ENCODE assay signal across 32 cellular contexts in genomic region chr14:30260772-30261607, GRCh38.
"Had no signal": no experiment of that assay in that cellular context is flagged by ENCODE, and none has a peak within 500 bp of the region (broad histone marks: within the 10 kb centered on the region; RNA-seq: fewer than 3 reads in every experiment).

No MANE protein-coding gene starts in this region.

- H3K4me2 ChIP-seq: SK-N-SH had no signal

- H3K27me3 Mint-ChIP-seq: activated CD4-positive, alpha-beta memory T cell treated with anti-CD3 and anti-CD28 coated beads, Interleukin-2, amount 10 ng/mL, durations not matched to agents 7 days and 5 days; activated CD8-positive, alpha-beta memory T cell treated with anti-CD3 and anti-CD28 coated beads, Interleukin-2, amount 10 ng/mL, durations not matched to agents 7 days and 5 days; activated naive CD4-positive, alpha-beta T cell treated with anti-CD3 and anti-CD28 coated beads, Interleukin-2, amount 10 ng/mL, durations not matched to agents 7 days and 5 days; activated naive CD8-positive, alpha-beta T cell treated with anti-CD3 and anti-CD28 coated beads, Interleukin-2, amount 50 U/mL, for 24 hours; central memory CD8-positive, alpha-beta T cell had no signal

- H3K27me3 ChIP-seq: cardiac muscle cell, SJSA1 had no signal

- H3K27ac ChIP-seq: cardiac muscle cell, SJSA1 had no signal

- H3K9ac ChIP-seq: SK-N-SH had no signal

- H3K4me3 ChIP-seq: cardiac muscle cell, SJSA1 had no signal

- H3K9me3 Mint-ChIP-seq: activated CD4-positive, alpha-beta memory T cell treated with anti-CD3 and anti-CD28 coated beads, Interleukin-2, amount 10 ng/mL, durations not matched to agents 7 days and 5 days; activated naive CD4-positive, alpha-beta T cell treated with anti-CD3 and anti-CD28 coated beads, Interleukin-2, amount 10 ng/mL, durations not matched to agents 7 days and 5 days; activated naive CD8-positive, alpha-beta T cell treated with anti-CD3 and anti-CD28 coated beads, Interleukin-2, amount 50 U/mL, for 24 hours; T-helper 1 cell treated with Interleukin-12 subunit alpha and Interleukin-12 subunit beta and Interleukin-4 antibody, amounts not matched to agents 30 μg/mL and 1 μg/mL, for 36 hours; T-helper 2 cell treated with Interferon-gamma antibody and Interleukin-4, amounts not matched to agents 5 μg/mL and 100 μg/mL, for 36 hours had no signal

- H3K4me1 Mint-ChIP-seq: activated CD4-positive, alpha-beta memory T cell treated with anti-CD3 and anti-CD28 coated beads, Interleukin-2, amount 10 ng/mL, durations not matched to agents 7 days and 5 days; activated CD8-positive, alpha-beta memory T cell treated with anti-CD3 and anti-CD28 coated beads, Interleukin-2, amount 10 ng/mL, durations not matched to agents 7 days and 5 days; activated naive CD4-positive, alpha-beta T cell treated with anti-CD3 and anti-CD28 coated beads, Interleukin-2, amount 10 ng/mL, durations not matched to agents 7 days and 5 days; activated naive CD8-positive, alpha-beta T cell treated with anti-CD3 and anti-CD28 coated beads, Interleukin-2, amount 50 U/mL, for 24 hours; central memory CD8-positive, alpha-beta T cell had no signal

- H3K9me3 ChIP-seq: SJSA1, SK-N-SH had no signal

- H3K36me3 ChIP-seq: cardiac muscle cell, SJSA1 had no signal

- ATAC-seq: activated CD8-positive, alpha-beta memory T cell treated with anti-CD3 and anti-CD28 coated beads, Interleukin-2, amount 10 ng/mL, durations not matched to agents 7 days and 5 days; activated naive CD8-positive, alpha-beta T cell treated with anti-CD3 and anti-CD28 coated beads, Interleukin-2, amount 50 U/mL, for 24 hours; Panc1 had no signal

- H3K36me3 Mint-ChIP-seq: activated CD8-positive, alpha-beta memory T cell treated with anti-CD3 and anti-CD28 coated beads, Interleukin-2, amount 10 ng/mL, durations not matched to agents 7 days and 5 days; activated naive CD4-positive, alpha-beta T cell treated with anti-CD3 and anti-CD28 coated beads, Interleukin-2, amount 10 ng/mL, durations not matched to agents 7 days and 5 days; activated naive CD8-positive, alpha-beta T cell had no signal

- H3K4me3 Mint-ChIP-seq: activated CD4-positive, alpha-beta memory T cell treated with anti-CD3 and anti-CD28 coated beads, Interleukin-2, amount 10 ng/mL, durations not matched to agents 7 days and 5 days; activated CD8-positive, alpha-beta memory T cell treated with anti-CD3 and anti-CD28 coated beads, Interleukin-2, amount 10 ng/mL, durations not matched to agents 7 days and 5 days; activated naive CD4-positive, alpha-beta T cell treated with anti-CD3 and anti-CD28 coated beads, Interleukin-2, amount 10 ng/mL, durations not matched to agents 7 days and 5 days; activated naive CD8-positive, alpha-beta T cell; activated naive CD8-positive, alpha-beta T cell treated with anti-CD3 and anti-CD28 coated beads, Interleukin-2, amount 50 U/mL, for 24 hours; central memory CD8-positive, alpha-beta T cell; T-helper 1 cell treated with Interleukin-12 subunit alpha and Interleukin-12 subunit beta and Interleukin-4 antibody, amounts not matched to agents 30 μg/mL and 1 μg/mL, for 36 hours; T-helper 2 cell treated with Interferon-gamma antibody and Interleukin-4, amounts not matched to agents 5 μg/mL and 100 μg/mL, for 36 hours had no signal

- DNase-seq: activated CD4-positive, alpha-beta memory T cell treated with anti-CD3 and anti-CD28 coated beads, Interleukin-2, amount 10 ng/mL, durations not matched to agents 7 days and 5 days; activated CD4-positive, alpha-beta T cell treated with anti-CD3 and anti-CD28 coated beads for 1 hour; activated CD4-positive, alpha-beta T cell treated with anti-CD3 and anti-CD28 coated beads for 48 hours; activated CD4-positive, CD25-positive, alpha-beta regulatory T cell; activated CD8-positive, alpha-beta memory T cell treated with anti-CD3 and anti-CD28 coated beads for 24 hours; activated CD8-positive, alpha-beta memory T cell treated with anti-CD3 and anti-CD28 coated beads, Interleukin-2, amount 10 ng/mL, durations not matched to agents 7 days and 5 days; activated CD8-positive, alpha-beta memory T cell treated with anti-CD3 and anti-CD28 coated beads, Interleukin-2, amount 50 U/mL, for 48 hours; activated effector memory CD4-positive, alpha-beta T cell treated with Interleukin-2 at 50 U/mL for 16 hours; activated naive CD4-positive, alpha-beta T cell treated with anti-CD3 and anti-CD28 coated beads, Interleukin-2, amount 10 ng/mL, durations not matched to agents 7 days and 5 days; activated naive CD8-positive, alpha-beta T cell treated with anti-CD3 and anti-CD28 coated beads, Interleukin-2, amount 50 U/mL, for 24 hours; activated T-cell treated with anti-CD3 and anti-CD28 coated beads, Interleukin-2, amount 50 U/mL, for 48 hours; amniotic stem cell; aorta; MM.1S; MV-4-11; NCI-H1092; NCI-H1436 treated with DMSO at 0.1 percent for 48 hours; NCI-H1694 treated with DMSO at 0.1 percent for 48 hours; NCI-H2029; NCI-H446; NCI-H510A treated with DMSO at 0.1 percent for 48 hours; NCI-H526 treated with DMSO at 0.1 percent for 48 hours; NCI-H774; SHP77; SK-N-SH had no signal

- H3K4me1 ChIP-seq: SJSA1 had no signal

- H3K27ac Mint-ChIP-seq: activated CD4-positive, alpha-beta memory T cell treated with anti-CD3 and anti-CD28 coated beads, Interleukin-2, amount 10 ng/mL, durations not matched to agents 7 days and 5 days; activated CD8-positive, alpha-beta memory T cell treated with anti-CD3 and anti-CD28 coated beads, Interleukin-2, amount 10 ng/mL, durations not matched to agents 7 days and 5 days; activated naive CD4-positive, alpha-beta T cell treated with anti-CD3 and anti-CD28 coated beads, Interleukin-2, amount 10 ng/mL, durations not matched to agents 7 days and 5 days; activated naive CD8-positive, alpha-beta T cell; activated naive CD8-positive, alpha-beta T cell treated with anti-CD3 and anti-CD28 coated beads, Interleukin-2, amount 50 U/mL, for 24 hours; T-helper 1 cell treated with Interleukin-12 subunit alpha and Interleukin-12 subunit beta and Interleukin-4 antibody, amounts not matched to agents 30 μg/mL and 1 μg/mL, for 36 hours; T-helper 2 cell treated with Interferon-gamma antibody and Interleukin-4, amounts not matched to agents 5 μg/mL and 100 μg/mL, for 36 hours had no signal
